28 cellular contexts compared by ENCODE assay signal in genomic region chr1:85570446-85571180, GRCh38. TPM values are rescaled to one million over a fixed set of nuclear protein-coding genes. Genes with fewer than 3 reads are reported as not detected.
DNase-seq lines count a peak whose midpoint lies in the region; FAIRE-seq and TF ChIP-seq lines count a peak whose summit lies in the region.
"Had no signal": no experiment of that assay in that cellular context is flagged by ENCODE, and none has a peak within 500 bp of the region (broad histone marks: within the 10 kb centered on the region; RNA-seq: fewer than 3 reads in every experiment).

No MANE protein-coding gene starts in this region.

- DNase-seq in AG04450 (ENCODE audit: low read depth, low spot score) (no peak), PC-9 (no peak), H1 (ENCODE audit: low read depth in 1 of 2, low spot score in 2 of 2) (peak in 1 of 2 experiments; percentile 19), trophoblast cell (peak; percentile 72 to 91), NCI-H2029 (lab: John Stamatoyannopoulos, UW) (no peak), colonic mucosa (no peak), GM12892 (ENCODE audit: insufficient read length) (no peak)
- no peak for DNase-seq in activated effector memory CD4-positive, alpha-beta T cell treated with anti-CD3 and anti-CD28 coated beads, Interleukin-2, amount 50 U/mL, for 16 hours
- DNase-seq: activated CD4-positive, alpha-beta T cell treated with anti-CD3 and anti-CD28 coated beads for 1 hour; activated naive CD8-positive, alpha-beta T cell treated with anti-CD3 and anti-CD28 coated beads, Interleukin-2, amount 50 U/mL, for 24 hours; effector CD4-positive, alpha-beta T cell; GDM1; left colon; MM.1S; NCI-H146; NCI-H2171 treated with DMSO at 0.1 percent for 48 hours; NCI-H526; psoas muscle; spleen; stimulated activated CD4-positive, alpha-beta T cell treated with anti-CD3 and anti-CD28 coated beads, Interleukin-4, amount 100 ng/mL, for 4 hours; SW 1271 had no signal

- no peak overlapping the region for H4K5ac ChIP-seq in H1 (ENCODE audit: insufficient read length, low read depth, low read length)

- no peaks in the 10 kb centered on the region for H3K36me3 ChIP-seq in PC-9 (ENCODE audit: low read depth)
- H3K36me3 ChIP-seq in H1 (ENCODE audit: control insufficient read depth in 2 of 4, insufficient read depth in 4 of 4, low read length in 3 of 4): no peaks in the 10 kb centered on the region
- peaks cover 0 to 3% of the 10 kb centered on the region in 2 experiments for H3K36me3 ChIP-seq in trophoblast cell (ENCODE audit: control insufficient read depth in 1 of 2, insufficient read depth in 2 of 2, low read length in 2 of 2)
- no peaks in the 10 kb centered on the region for H3K36me3 ChIP-seq in colonic mucosa
- H3K36me3 ChIP-seq: BLaER1, gastroesophageal sphincter, spleen had no signal

- H3K4ac ChIP-seq in H1 (replicated peaks; ENCODE audit: insufficient read length, low read depth, low read length): no peak overlapping the region
- peak overlapping the region; percentile 9 for H3K4ac ChIP-seq in trophoblast cell (ENCODE audit: low read depth, low read length)

- H2AK5ac ChIP-seq in H1 (ENCODE audit: low read depth, low read length): no peak overlapping the region
- H2AK5ac ChIP-seq in trophoblast cell (ENCODE audit: low read length): no peak overlapping the region

- H3K18ac ChIP-seq in H1 (ENCODE audit: extremely low read depth, low read length) (no peak overlapping the region), trophoblast cell (ENCODE audit: low read length) (no peak overlapping the region)

- WGBS in H1 (ENCODE audit: extremely low coverage in 1 of 2, insufficient coverage in 1 of 2, insufficient read length in 1 of 2, insufficient replicate concordance in 2 of 2, low coverage in 1 of 2, low lambda C conversion rate in 2 of 2, missing lambda C conversion rate in 1 of 2), 2 experiments: 89% methylated on average over 7 of the region's 7 CpGs; no CpG with 5 or more reads in 1 of the 2 experiments
- no CpG with 5 or more reads among the region's 7 CpGs for WGBS in trophoblast cell (ENCODE audit: extremely low coverage, insufficient coverage, insufficient read length)

- H3K4me3 ChIP-seq in AG04450 (ENCODE audit: low read depth, low read length) (no peak overlapping the region), PC-9 (no peak overlapping the region), H1 (ENCODE audit: extremely low read depth in 1 of 4, insufficient read depth in 2 of 4, low read depth in 3 of 4, low read length in 4 of 4) (no peak overlapping the region), trophoblast cell (ENCODE audit: low read depth, low read length) (no peak overlapping the region), colonic mucosa (no peak overlapping the region)
- H3K4me3 ChIP-seq: A549, BLaER1, gastroesophageal sphincter, psoas muscle, spleen had no signal

- peaks cover 60% of the 10 kb centered on the region for H3K4me1 ChIP-seq in PC-9 (replicated peaks; ENCODE audit: insufficient read depth)
- H3K4me1 ChIP-seq in H1 (replicated peaks in 1 of 4; ENCODE audit: control insufficient read depth in 3 of 4, insufficient read depth in 4 of 4, low read length in 3 of 4): no peaks in the 10 kb centered on the region
- H3K4me1 ChIP-seq in trophoblast cell (ENCODE audit: control insufficient read depth in 1 of 2, insufficient read depth in 2 of 2, low read length in 2 of 2): peaks cover 20 to 26% of the 10 kb centered on the region in 2 experiments
- H3K4me1 ChIP-seq in colonic mucosa: no peaks in the 10 kb centered on the region
- H3K4me1 ChIP-seq: BLaER1, psoas muscle had no signal

- CTCF ChIA-PET in AG04450 (lab: Charles Lee): interaction anchor here (3.7 kb wide), 1 partner anchor 262 kb away, joined by 21 read pairs; no protein-coding TSS in a partner anchor
- CTCF ChIA-PET in PC-9 (lab: Charles Lee): no interaction called here
- CTCF ChIA-PET in H1 (lab: Charles Lee; ENCODE audit: partially characterized antibody): interaction anchor here (1.1 to 4.3 kb wide), 4 partner anchors 11 to 262 kb away, joined by 3 to 17 read pairs (median 7); no protein-coding TSS in a partner anchor

- no peak overlapping the region for H2BK12ac ChIP-seq in H1 (ENCODE audit: low read depth, low read length)
- peak overlapping the region; percentile 69 for H2BK12ac ChIP-seq in trophoblast cell (ENCODE audit: low read length)

- H4K20me1 ChIP-seq in PC-9 (ENCODE audit: insufficient read depth): no peaks in the 10 kb centered on the region
- H4K20me1 ChIP-seq in H1 (replicated peaks in 1 of 2; ENCODE audit: control insufficient read depth in 1 of 2, insufficient read depth in 2 of 2, low read length in 2 of 2): no peaks in the 10 kb centered on the region
- H4K20me1 ChIP-seq: BLaER1 had no signal

- FAIRE-seq in H1 (lab: Jason Lieb, UNC) (no peak), GM12892 (lab: Jason Lieb, UNC) (no peak)
- FAIRE-seq: A549, D721Med, TTC549 had no signal

- H4K12ac ChIP-seq in trophoblast cell (ENCODE audit: low read depth, low read length): no peak overlapping the region

- BruUV-seq in PC-9 (replicated peaks; lab: Mats Ljungman, UMichigan): no TSS peak

- H3K27ac ChIP-seq in AG04450 (ENCODE audit: low read depth, low read length) (peak overlapping the region; percentile 33), PC-9 (no peak overlapping the region), H1 (ENCODE audit: low read depth, low read length) (no peak overlapping the region), trophoblast cell (ENCODE audit: low read depth, low read length) (peak overlapping the region; percentile 45), colonic mucosa (no peak overlapping the region)
- H3K27ac ChIP-seq: A549, BLaER1, psoas muscle, spleen had no signal

- H2BK120ac ChIP-seq in H1 (replicated peaks; ENCODE audit: low read depth, low read length): no peak overlapping the region
- peak overlapping the region; percentile 69 for H2BK120ac ChIP-seq in trophoblast cell (ENCODE audit: insufficient read depth, low read length, poor library complexity)

- POLR2A ChIA-PET in AG04450 (lab: Yijun Ruan, JAX): interaction anchor here (0.6 to 0.7 kb wide), 3 partner anchors 58 to 104 kb away, joined by 3 to 7 read pairs (median 3); no protein-coding TSS in a partner anchor
- POLR2A ChIA-PET in PC-9 (lab: Charles Lee; ENCODE audit: unreplicated experiment): interaction anchor here (0.6 to 1.0 kb wide), 3 partner anchors 106 to 276 kb away, joined by 3 to 5 read pairs (median 4); no protein-coding TSS in a partner anchor
- POLR2A ChIA-PET in H1 (lab: Charles Lee; ENCODE audit: partially characterized antibody): interaction anchor here (1.0 to 5.9 kb wide), 3 partner anchors 11 to 36 kb away, joined by 3 to 39 read pairs (median 17); partner anchors contain the start of gene CCN1

- H3K4me2 ChIP-seq in PC-9: peak overlapping the region; percentile 43
- H3K4me2 ChIP-seq in H1 (ENCODE audit: insufficient read depth in 1 of 2, low read depth in 2 of 2, low read length in 2 of 2): no peak overlapping the region
- peak overlapping the region; percentile 11 for H3K4me2 ChIP-seq in trophoblast cell (ENCODE audit: low read length)
- H3K4me2 ChIP-seq: BLaER1 had no signal

- no peak for TF ChIP-seq EP300 in H1 (IDR thresholded peaks at IDR 0.05; ENCODE audit: borderline replicate concordance in 1 of 2, low read depth in 2 of 2, low read length in 2 of 2)

- H3K79me2 ChIP-seq in PC-9 (ENCODE audit: low read depth) (no peaks in the 10 kb centered on the region), H1 (ENCODE audit: control insufficient read depth in 1 of 2, insufficient read depth in 2 of 2, low read length in 2 of 2) (no peaks in the 10 kb centered on the region), trophoblast cell (ENCODE audit: control insufficient read depth, insufficient read depth, low read length, poor library complexity) (no peaks in the 10 kb centered on the region)

- TF ChIP-seq POLR2A in H1 (IDR thresholded peaks at IDR 0.05; ENCODE audit: control extremely low read depth in 1 of 2, low read depth in 2 of 2, low read length in 2 of 2): no peak
- TF ChIP-seq POLR2A in GM12892 (IDR thresholded peaks at IDR 0.05; ENCODE audit: low read depth, low read length): no peak

- H3K9me3 ChIP-seq in AG04450 (ENCODE audit: control insufficient read depth, insufficient read depth, low read length) (no peaks in the 10 kb centered on the region), PC-9 (ENCODE audit: insufficient read depth, low read depth) (peaks cover 7% of the 10 kb centered on the region; the same call in 1 of the 2 replicates), H1 (ENCODE audit: insufficient read depth in 2 of 2, low read depth in 1 of 2, low read length in 1 of 2) (no peaks in the 10 kb centered on the region), trophoblast cell (ENCODE audit: insufficient read depth, low read depth, low read length) (no peaks in the 10 kb centered on the region), colonic mucosa (no peaks in the 10 kb centered on the region)
- H3K9me3 ChIP-seq: A549, gastroesophageal sphincter, psoas muscle, spleen had no signal

- peak overlapping the region; percentile 20; the same call in 1 of the 2 replicates for H2BK15ac ChIP-seq in H1 (ENCODE audit: low read length)

- no peak overlapping the region for H3K56ac ChIP-seq in H1 (replicated peaks; ENCODE audit: insufficient read length, low read depth, low read length)

- intact Hi-C loops in PC-9 (cut with micrococcal nuclease; ENCODE audit: unreplicated experiment) (no loop called here), colonic mucosa (cut with DNase I) (no loop called here)

- H3K23ac ChIP-seq in H1 (ENCODE audit: insufficient read length) (no peak overlapping the region), trophoblast cell (ENCODE audit: low read length) (no peak overlapping the region)

- H3F3A ChIP-seq in PC-9 (ENCODE audit: insufficient read depth, low read depth): peaks cover 46% of the 10 kb centered on the region

- no peak overlapping the region for H2BK5ac ChIP-seq in H1 (ENCODE audit: low read depth, low read length)
- H2BK5ac ChIP-seq in trophoblast cell (ENCODE audit: low read depth, low read length, poor library complexity): peak overlapping the region; percentile 36

- H4K8ac ChIP-seq in H1 (ENCODE audit: extremely low read depth, insufficient read depth, low read length) (no peak overlapping the region), trophoblast cell (ENCODE audit: low read depth, low read length) (no peak overlapping the region)

- H3K9ac ChIP-seq in H1 (replicated peaks in 1 of 4; ENCODE audit: extremely low read depth in 1 of 4, low read depth in 3 of 4, low read length in 3 of 4) (no peak overlapping the region), trophoblast cell (ENCODE audit: low read length) (no peak overlapping the region), colonic mucosa (ENCODE audit: low read depth in 2 of 2, low read length in 2 of 2) (no peak overlapping the region)
- H3K9ac ChIP-seq: BLaER1 had no signal

- H4K91ac ChIP-seq in H1 (replicated peaks; ENCODE audit: insufficient read length, low read length) (no peak overlapping the region), trophoblast cell (ENCODE audit: low read depth, low read length) (no peak overlapping the region)

- H2AFZ ChIP-seq in PC-9: no peak overlapping the region
- H2AFZ ChIP-seq in H1 (ENCODE audit: low read length): no peak overlapping the region
- peak overlapping the region; percentile 25 for H2AFZ ChIP-seq in trophoblast cell (ENCODE audit: insufficient read depth, low read length, poor library complexity)

- TF ChIP-seq CTCF in AG04450 (IDR thresholded peaks at IDR 0.05; ENCODE audit: low read depth, low read length) (no peak), PC-9 (conservative IDR thresholded peaks at IDR 0.05) (no peak), H1 (IDR thresholded peaks at IDR 0.05; ENCODE audit: control extremely low read depth in 1 of 3, insufficient read depth in 1 of 3, low read depth in 1 of 3, low read length in 3 of 3) (no peak), colonic mucosa (IDR thresholded peaks at IDR 0.05) (no peak)

- H3K9me2 ChIP-seq in PC-9 (ENCODE audit: insufficient read depth): no peaks in the 10 kb centered on the region

- H3K23me2 ChIP-seq in H1 (ENCODE audit: low read depth, low read length): peaks cover 1% of the 10 kb centered on the region; the same call in 1 of the 2 replicates

- no peak overlapping the region for H3K14ac ChIP-seq in H1 (ENCODE audit: insufficient read length)
- peak overlapping the region; percentile 30 for H3K14ac ChIP-seq in trophoblast cell (ENCODE audit: low read length)

- H3K79me1 ChIP-seq in H1 (ENCODE audit: low read depth, low read length) (no peaks in the 10 kb centered on the region), trophoblast cell (ENCODE audit: low read length) (peaks cover 3% of the 10 kb centered on the region)

- H3K27me3 ChIP-seq in AG04450 (ENCODE audit: control insufficient read depth, insufficient read depth, low read length) (no peaks in the 10 kb centered on the region), PC-9 (ENCODE audit: insufficient read depth, low read depth) (no peaks in the 10 kb centered on the region), H1 (replicated peaks in 1 of 4; ENCODE audit: control insufficient read depth in 3 of 4, extremely low read depth in 1 of 4, insufficient read depth in 3 of 4, low read length in 3 of 4) (peaks cover 0 to 1% (median 0%) of the 10 kb centered on the region in 4 experiments; a peak in 1 of 7 replicates), trophoblast cell (ENCODE audit: insufficient read depth, low read length) (no peaks in the 10 kb centered on the region), colonic mucosa (no peaks in the 10 kb centered on the region)
- H3K27me3 ChIP-seq: BLaER1, gastroesophageal sphincter had no signal

- H2BK20ac ChIP-seq in H1 (ENCODE audit: low read length): no peak overlapping the region

- TF ChIP-seq RAD21 in H1 (IDR thresholded peaks at IDR 0.05 in 1 of 2, conservative IDR thresholded peaks at IDR 0.05 in 1 of 2; ENCODE audit: low read depth in 2 of 2, low read length in 2 of 2): no peak

RNA-seq across cellular contexts. Expression of gene CCN1, which starts 9.9 kb away (rescaled TPM):
- polyA plus RNA-seq in AG04450 (2011; rRNA removed) (194 and 206 TPM in 2 replicates), H1 (2011; rRNA removed) (19.1 and 29.7 TPM in 2 replicates)
- 172 and 200 TPM in 2 replicates for polyA minus RNA-seq in AG04450 (2011; rRNA and poly(A)+ RNA removed)
- total RNA-seq in PC-9 (2021) (75.6 and 92.8 TPM in 2 replicates), colonic mucosa (10 to 100 TPM; 15.6 to 44.7 TPM)
- total RNA-seq in H1 (2021; fragmentation: NEBNext Ultra II Directional; extraction: Animal tissue kit (Norgen Biotek cat#: 25700)): 108 and 113 TPM in 2 replicates
- 36.4 TPM for polyA plus RNA-seq in H1 (2011; cell fraction: cytosol; rRNA removed)
- polyA plus RNA-seq in H1 (2011; cell fraction: nucleus; rRNA removed): 106 TPM
- 58.2 to 88.4 TPM (median 74.4 TPM) in 4 replicates for polyA plus RNA-seq in H1 (2012, experiment 1 of 2)
- 84.1 TPM for polyA plus RNA-seq in H1 (2012, experiment 2 of 2)
- polyA plus RNA-seq in H1 (2013, experiment 1 of 2): 122 TPM
- 139 TPM for polyA plus RNA-seq in H1 (2013, experiment 2 of 2)
- 18.3 and 33.7 TPM in 2 replicates for polyA minus RNA-seq in H1 (2011; rRNA and poly(A)+ RNA removed)
- polyA minus RNA-seq in H1 (2011; cell fraction: cytosol; rRNA and poly(A)+ RNA removed): 37.7 TPM
- 109 TPM for polyA minus RNA-seq in H1 (2011; cell fraction: nucleus; rRNA and poly(A)+ RNA removed)
- 190 and 196 TPM in 2 replicates for polyA plus RNA-seq in trophoblast cell (2013)
- 0.11 TPM for polyA plus RNA-seq in GM12892 (2012; ENCODE audit: missing spikeins)
- total RNA-seq: activated T-helper 17 cell treated with anti-CD3 and anti-CD28 coated beads, Interleukin-2, amount 50 U/mL, for 72 hours; mononuclear cell had no signal

Comparison
In these comparisons a context has a peak if more than half of its experiments do, and no peak if none do; other contexts are left out.
1. DNase-seq: peak in trophoblast cell (2 of 2); none in AG04450 (single experiment), PC-9 (0 of 2), activated effector memory CD4-positive, alpha-beta T cell treated with anti-CD3 and anti-CD28 coated beads, Interleukin-2, amount 50 U/mL, for 16 hours (single experiment), NCI-H2029 (single experiment), colonic mucosa (single experiment) and GM12892 (single experiment).
2. H3K27ac ChIP-seq: peak in AG04450 (single experiment) and trophoblast cell (single experiment); none in PC-9 (single experiment), H1 (single experiment) and colonic mucosa (single experiment).
3. H3K4me2 ChIP-seq: peak in PC-9 (single experiment) and trophoblast cell (single experiment); none in H1 (0 of 2).